In genomic region chr2:88627055-88627855, GRCh38 we compare ENCODE assay signal across 1 cellular context.
A peak's percentile ranks its signal among the peaks of the same experiment; 100 is the strongest.
TF ChIP-seq lines count a peak whose summit lies in the region.

EIF2AK3 (minus strand) TSS chr2:88627464; CDS start chr2:88627274, 190 bp downstream.

TF ChIP-seq in K562, 482 proteins besides CTCF, POLR2A, EP300 and RAD21 (continued from another document and continues in another):
- TF ChIP-seq, protein P1, sequence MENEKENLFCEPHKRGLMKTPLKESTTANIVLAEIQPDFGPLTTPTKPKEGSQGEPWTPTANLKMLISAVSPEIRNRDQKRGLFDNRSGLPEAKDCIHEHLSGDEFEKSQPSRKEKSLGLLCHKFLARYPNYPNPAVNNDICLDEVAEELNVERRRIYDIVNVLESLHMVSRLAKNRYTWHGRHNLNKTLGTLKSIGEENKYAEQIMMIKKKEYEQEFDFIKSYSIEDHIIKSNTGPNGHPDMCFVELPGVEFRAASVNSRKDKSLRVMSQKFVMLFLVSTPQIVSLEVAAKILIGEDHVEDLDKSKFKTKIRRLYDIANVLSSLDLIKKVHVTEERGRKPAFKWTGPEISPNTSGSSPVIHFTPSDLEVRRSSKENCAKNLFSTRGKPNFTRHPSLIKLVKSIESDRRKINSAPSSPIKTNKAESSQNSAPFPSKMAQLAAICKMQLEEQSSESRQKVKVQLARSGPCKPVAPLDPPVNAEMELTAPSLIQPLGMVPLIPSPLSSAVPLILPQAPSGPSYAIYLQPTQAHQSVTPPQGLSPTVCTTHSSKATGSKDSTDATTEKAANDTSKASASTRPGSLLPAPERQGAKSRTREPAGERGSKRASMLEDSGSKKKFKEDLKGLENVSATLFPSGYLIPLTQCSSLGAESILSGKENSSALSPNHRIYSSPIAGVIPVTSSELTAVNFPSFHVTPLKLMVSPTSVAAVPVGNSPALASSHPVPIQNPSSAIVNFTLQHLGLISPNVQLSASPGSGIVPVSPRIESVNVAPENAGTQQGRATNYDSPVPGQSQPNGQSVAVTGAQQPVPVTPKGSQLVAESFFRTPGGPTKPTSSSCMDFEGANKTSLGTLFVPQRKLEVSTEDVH (IDR thresholded peaks at IDR 0.05; ENCODE audit: low read depth, partially characterized antibody), result peak; percentile 84
- no peak for TF ChIP-seq MCM3 (IDR thresholded peaks at IDR 0.05)
- TF ChIP-seq KDM5B (IDR thresholded peaks at IDR 0.05; ENCODE audit: insufficient replicate concordance, low read depth, low read length), result peak; percentile 93
- TF ChIP-seq SUPT5H (IDR thresholded peaks at IDR 0.05), result peak; percentile 23
- peak; percentile 39; the same call in 1 of the 2 replicates for TF ChIP-seq TFAP4 (CRISPR knock-in tag; IDR thresholded peaks at IDR 0.05; ENCODE audit: borderline replicate concordance)
- no peak for TF ChIP-seq HLTF (IDR thresholded peaks at IDR 0.05)
- TF ChIP-seq SREBF2 (CRISPR knock-in tag; IDR thresholded peaks at IDR 0.05), result no peak
- TF ChIP-seq ZNF592 (IDR thresholded peaks at IDR 0.05), result peak; percentile 19; the same call in 1 of the 2 replicates
- no peak for TF ChIP-seq ZBTB2 (IDR thresholded peaks at IDR 0.05)
- TF ChIP-seq BRD4 (IDR thresholded peaks at IDR 0.05), result no peak
- no peak for TF ChIP-seq SMAD1 (IDR thresholded peaks at IDR 0.05; ENCODE audit: low read depth, low read length, partially characterized antibody)
- TF ChIP-seq ZNF436 (CRISPR knock-in tag; IDR thresholded peaks at IDR 0.05), result no peak
- peak; percentile 79 for TF ChIP-seq ETV1 (tag; conservative IDR thresholded peaks at IDR 0.05; ENCODE audit: low read depth)
- no peak for TF ChIP-seq TEAD2 (tag; IDR thresholded peaks at IDR 0.05)
- TF ChIP-seq FOSL1 (tag; conservative IDR thresholded peaks at IDR 0.05), result no peak
- no peak for TF ChIP-seq ZNF644 (tag; IDR thresholded peaks at IDR 0.05; ENCODE audit: low read depth)
- TF ChIP-seq, protein P2, sequence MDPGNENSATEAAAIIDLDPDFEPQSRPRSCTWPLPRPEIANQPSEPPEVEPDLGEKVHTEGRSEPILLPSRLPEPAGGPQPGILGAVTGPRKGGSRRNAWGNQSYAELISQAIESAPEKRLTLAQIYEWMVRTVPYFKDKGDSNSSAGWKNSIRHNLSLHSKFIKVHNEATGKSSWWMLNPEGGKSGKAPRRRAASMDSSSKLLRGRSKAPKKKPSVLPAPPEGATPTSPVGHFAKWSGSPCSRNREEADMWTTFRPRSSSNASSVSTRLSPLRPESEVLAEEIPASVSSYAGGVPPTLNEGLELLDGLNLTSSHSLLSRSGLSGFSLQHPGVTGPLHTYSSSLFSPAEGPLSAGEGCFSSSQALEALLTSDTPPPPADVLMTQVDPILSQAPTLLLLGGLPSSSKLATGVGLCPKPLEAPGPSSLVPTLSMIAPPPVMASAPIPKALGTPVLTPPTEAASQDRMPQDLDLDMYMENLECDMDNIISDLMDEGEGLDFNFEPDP (CRISPR knock-in tag; IDR thresholded peaks at IDR 0.05), result 0 out of 2 replicates have a peak, but pooled peaks have one; percentile 30
- no peak for TF ChIP-seq NFATC3 (IDR thresholded peaks at IDR 0.05)
- TF ChIP-seq ZBTB17 (CRISPR knock-in tag; IDR thresholded peaks at IDR 0.05), result peak; percentile 42; the same call in 1 of the 2 replicates
- no peak for TF ChIP-seq ZZZ3 (IDR thresholded peaks at IDR 0.05)
- TF ChIP-seq, protein P3, sequence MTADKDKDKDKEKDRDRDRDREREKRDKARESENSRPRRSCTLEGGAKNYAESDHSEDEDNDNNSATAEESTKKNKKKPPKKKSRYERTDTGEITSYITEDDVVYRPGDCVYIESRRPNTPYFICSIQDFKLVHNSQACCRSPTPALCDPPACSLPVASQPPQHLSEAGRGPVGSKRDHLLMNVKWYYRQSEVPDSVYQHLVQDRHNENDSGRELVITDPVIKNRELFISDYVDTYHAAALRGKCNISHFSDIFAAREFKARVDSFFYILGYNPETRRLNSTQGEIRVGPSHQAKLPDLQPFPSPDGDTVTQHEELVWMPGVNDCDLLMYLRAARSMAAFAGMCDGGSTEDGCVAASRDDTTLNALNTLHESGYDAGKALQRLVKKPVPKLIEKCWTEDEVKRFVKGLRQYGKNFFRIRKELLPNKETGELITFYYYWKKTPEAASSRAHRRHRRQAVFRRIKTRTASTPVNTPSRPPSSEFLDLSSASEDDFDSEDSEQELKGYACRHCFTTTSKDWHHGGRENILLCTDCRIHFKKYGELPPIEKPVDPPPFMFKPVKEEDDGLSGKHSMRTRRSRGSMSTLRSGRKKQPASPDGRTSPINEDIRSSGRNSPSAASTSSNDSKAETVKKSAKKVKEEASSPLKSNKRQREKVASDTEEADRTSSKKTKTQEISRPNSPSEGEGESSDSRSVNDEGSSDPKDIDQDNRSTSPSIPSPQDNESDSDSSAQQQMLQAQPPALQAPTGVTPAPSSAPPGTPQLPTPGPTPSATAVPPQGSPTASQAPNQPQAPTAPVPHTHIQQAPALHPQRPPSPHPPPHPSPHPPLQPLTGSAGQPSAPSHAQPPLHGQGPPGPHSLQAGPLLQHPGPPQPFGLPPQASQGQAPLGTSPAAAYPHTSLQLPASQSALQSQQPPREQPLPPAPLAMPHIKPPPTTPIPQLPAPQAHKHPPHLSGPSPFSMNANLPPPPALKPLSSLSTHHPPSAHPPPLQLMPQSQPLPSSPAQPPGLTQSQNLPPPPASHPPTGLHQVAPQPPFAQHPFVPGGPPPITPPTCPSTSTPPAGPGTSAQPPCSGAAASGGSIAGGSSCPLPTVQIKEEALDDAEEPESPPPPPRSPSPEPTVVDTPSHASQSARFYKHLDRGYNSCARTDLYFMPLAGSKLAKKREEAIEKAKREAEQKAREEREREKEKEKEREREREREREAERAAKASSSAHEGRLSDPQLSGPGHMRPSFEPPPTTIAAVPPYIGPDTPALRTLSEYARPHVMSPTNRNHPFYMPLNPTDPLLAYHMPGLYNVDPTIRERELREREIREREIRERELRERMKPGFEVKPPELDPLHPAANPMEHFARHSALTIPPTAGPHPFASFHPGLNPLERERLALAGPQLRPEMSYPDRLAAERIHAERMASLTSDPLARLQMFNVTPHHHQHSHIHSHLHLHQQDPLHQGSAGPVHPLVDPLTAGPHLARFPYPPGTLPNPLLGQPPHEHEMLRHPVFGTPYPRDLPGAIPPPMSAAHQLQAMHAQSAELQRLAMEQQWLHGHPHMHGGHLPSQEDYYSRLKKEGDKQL (CRISPR knock-in tag; IDR thresholded peaks at IDR 0.05; ENCODE audit: borderline replicate concordance), result no peak
- TF ChIP-seq SMARCE1 (IDR thresholded peaks at IDR 0.05), result no peak
- no peak for TF ChIP-seq ZNF395 (CRISPR knock-in tag; IDR thresholded peaks at IDR 0.05)
- TF ChIP-seq PHTF2 (CRISPR knock-in tag; IDR thresholded peaks at IDR 0.05), result no peak
- peak; percentile 62; the same call in 1 of the 2 replicates for TF ChIP-seq ETV5 (CRISPR knock-in tag; IDR thresholded peaks at IDR 0.05; ENCODE audit: low read depth)
- no peak for TF ChIP-seq ZNF146 (CRISPR knock-in tag; IDR thresholded peaks at IDR 0.05; ENCODE audit: unreplicated experiment)
- peak; percentile 76 for TF ChIP-seq SIN3B (IDR thresholded peaks at IDR 0.05; ENCODE audit: low read depth)
- TF ChIP-seq ILF3 (IDR thresholded peaks at IDR 0.05; ENCODE audit: borderline replicate concordance), result no peak
- TF ChIP-seq, protein P4, sequence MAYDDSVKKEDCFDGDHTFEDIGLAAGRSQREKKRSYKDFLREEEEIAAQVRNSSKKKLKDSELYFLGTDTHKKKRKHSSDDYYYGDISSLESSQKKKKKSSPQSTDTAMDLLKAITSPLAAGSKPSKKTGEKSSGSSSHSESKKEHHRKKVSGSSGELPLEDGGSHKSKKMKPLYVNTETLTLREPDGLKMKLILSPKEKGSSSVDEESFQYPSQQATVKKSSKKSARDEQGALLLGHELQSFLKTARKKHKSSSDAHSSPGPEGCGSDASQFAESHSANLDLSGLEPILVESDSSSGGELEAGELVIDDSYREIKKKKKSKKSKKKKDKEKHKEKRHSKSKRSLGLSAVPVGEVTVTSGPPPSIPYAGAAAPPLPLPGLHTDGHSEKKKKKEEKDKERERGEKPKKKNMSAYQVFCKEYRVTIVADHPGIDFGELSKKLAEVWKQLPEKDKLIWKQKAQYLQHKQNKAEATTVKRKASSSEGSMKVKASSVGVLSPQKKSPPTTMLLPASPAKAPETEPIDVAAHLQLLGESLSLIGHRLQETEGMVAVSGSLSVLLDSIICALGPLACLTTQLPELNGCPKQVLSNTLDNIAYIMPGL (CRISPR knock-in tag; IDR thresholded peaks at IDR 0.05), result no peak; the same call in none of the 2 replicates
- TF ChIP-seq, protein P5, sequence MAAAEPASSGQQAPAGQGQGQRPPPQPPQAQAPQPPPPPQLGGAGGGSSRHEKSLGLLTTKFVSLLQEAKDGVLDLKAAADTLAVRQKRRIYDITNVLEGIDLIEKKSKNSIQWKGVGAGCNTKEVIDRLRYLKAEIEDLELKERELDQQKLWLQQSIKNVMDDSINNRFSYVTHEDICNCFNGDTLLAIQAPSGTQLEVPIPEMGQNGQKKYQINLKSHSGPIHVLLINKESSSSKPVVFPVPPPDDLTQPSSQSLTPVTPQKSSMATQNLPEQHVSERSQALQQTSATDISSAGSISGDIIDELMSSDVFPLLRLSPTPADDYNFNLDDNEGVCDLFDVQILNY (CRISPR knock-in tag; IDR thresholded peaks at IDR 0.05), result no peak
- TF ChIP-seq, protein P6, sequence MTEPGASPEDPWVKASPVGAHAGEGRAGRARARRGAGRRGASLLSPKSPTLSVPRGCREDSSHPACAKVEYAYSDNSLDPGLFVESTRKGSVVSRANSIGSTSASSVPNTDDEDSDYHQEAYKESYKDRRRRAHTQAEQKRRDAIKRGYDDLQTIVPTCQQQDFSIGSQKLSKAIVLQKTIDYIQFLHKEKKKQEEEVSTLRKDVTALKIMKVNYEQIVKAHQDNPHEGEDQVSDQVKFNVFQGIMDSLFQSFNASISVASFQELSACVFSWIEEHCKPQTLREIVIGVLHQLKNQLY (CRISPR knock-in tag; conservative IDR thresholded peaks at IDR 0.05), result 0 out of 4 replicates have a peak, but pooled peaks of 1 of the 2 experiments have one; percentile 30
- TF ChIP-seq BRCA1 (IDR thresholded peaks at IDR 0.05), result no peak
- no peak for TF ChIP-seq BRCA1 (CRISPR knock-in tag; IDR thresholded peaks at IDR 0.05)
- no peak for TF ChIP-seq ZNF239 (CRISPR knock-in tag; IDR thresholded peaks at IDR 0.05)
- no peak for TF ChIP-seq CBX5 (IDR thresholded peaks at IDR 0.05; ENCODE audit: borderline replicate concordance, low read depth)
